8 cellular contexts compared by ENCODE assay signal in genomic region chr1:17053685-17054410, GRCh38. TPM values are rescaled to one million over a fixed set of nuclear protein-coding genes. Genes with fewer than 3 reads are reported as not detected.
A peak's percentile ranks its signal among the peaks of the same experiment; 100 is the strongest.
DNase-seq lines count a peak whose midpoint lies in the region; ATAC-seq and TF ChIP-seq lines count a peak whose summit lies in the region.

Gene SDHB, minus strand, starts transcription at chr1:17054032. Its CDS starts 13 bp downstream, at chr1:17054019.

- peaks cover 0 to 2% (median 0%) of the 10 kb centered on the region in 3 donors for H3K27me3 Mint-ChIP-seq in CD14-positive monocyte (ENCODE audit: low read depth in 3 of 3)

- TF ChIP-seq CTCF in CD14-positive monocyte (IDR thresholded peaks at IDR 0.05) (no peak), left lung (IDR thresholded peaks at IDR 0.05) (no peak)

- peak within 1 kb of the TSS; percentile 95 to 99 (median 98) for H3K27ac Mint-ChIP-seq in CD14-positive monocyte

- peak within 1 kb of the TSS; percentile 65 to 72 for H3K4me3 ChIP-seq in left lung

- intact Hi-C loops in CD14-positive monocyte (cut with micrococcal nuclease) = no loop called here
- intact Hi-C loops in left lung (cut with DNase I) = no loop called here

- H3K9me3 Mint-ChIP-seq in CD14-positive monocyte = no peaks in the 10 kb centered on the region

- peak within 1 kb of the TSS; percentile 95 to 97 for H3K4me3 Mint-ChIP-seq in CD14-positive monocyte

- H3K4me1 ChIP-seq in left lung = peaks cover 10 to 23% of the 10 kb centered on the region in 2 donors

- no peaks in the 10 kb centered on the region for H3K27me3 ChIP-seq in left lung

- peaks cover 18% of the 10 kb centered on the region for H3K4me1 Mint-ChIP-seq in CD14-positive monocyte

- no peaks in the 10 kb centered on the region for H3K9me3 ChIP-seq in left lung

- ATAC-seq in GM19397 (IDR thresholded peaks at IDR 0.05; ENCODE audit: unreplicated experiment) (peak; percentile 98), HG03571 (IDR thresholded peaks at IDR 0.05; ENCODE audit: unreplicated experiment) (peak; percentile 94), left lung (peak; percentile 98)

- peak within 1 kb of the TSS; percentile 81 to 85 for H3K27ac ChIP-seq in left lung

- H3K36me3 Mint-ChIP-seq in CD14-positive monocyte = peaks cover 16 to 29% of the 10 kb centered on the region in 2 donors

- peaks cover 0 to 28% of the 10 kb centered on the region in 2 donors for H3K36me3 ChIP-seq in left lung

- DNase-seq in CD14-positive monocyte (ENCODE audit: low spot score) = peak; percentile 99
- DNase-seq in NCI-H82 (lab: John Stamatoyannopoulos, UW) = peak; percentile 99
- DNase-seq in activated CD4-positive, alpha-beta T cell treated with anti-CD3 and anti-CD28 coated beads, Interleukin-2, amount 50 U/mL, for 48 hours = peak; percentile 98 to 99
- DNase-seq in dermis blood vessel endothelial cell = peak; percentile 99
- DNase-seq in left lung = peak; percentile 99
- DNase-seq in stimulated activated CD4-positive, alpha-beta T cell treated with anti-CD3 and anti-CD28 coated beads, Interleukin-2, amount 100 ng/mL, for 48 hours = peak; percentile 99

RNA-seq across cellular contexts. Expression of gene SDHB, which starts in this region (rescaled TPM):
- polyA plus RNA-seq in CD14-positive monocyte = 100 to 1,000 TPM; 241 to 275 TPM
- 116 and 129 TPM in 2 replicates for total RNA-seq in dermis blood vessel endothelial cell
- 100 to 1,000 TPM in 1 of 2 donors, 10 to 100 TPM in 1; 87.7 to 110 TPM for total RNA-seq in left lung

Comparison
In these comparisons a context has a peak if more than half of its experiments do, and no peak if none do; other contexts are left out.
1. Peak in every context shown above with its lines: DNase-seq, ATAC-seq, H3K4me3 ChIP-seq and H3K27ac ChIP-seq.